Comparison of ENCODE assay signal across 19 cellular contexts in the genomic region with DNA sequence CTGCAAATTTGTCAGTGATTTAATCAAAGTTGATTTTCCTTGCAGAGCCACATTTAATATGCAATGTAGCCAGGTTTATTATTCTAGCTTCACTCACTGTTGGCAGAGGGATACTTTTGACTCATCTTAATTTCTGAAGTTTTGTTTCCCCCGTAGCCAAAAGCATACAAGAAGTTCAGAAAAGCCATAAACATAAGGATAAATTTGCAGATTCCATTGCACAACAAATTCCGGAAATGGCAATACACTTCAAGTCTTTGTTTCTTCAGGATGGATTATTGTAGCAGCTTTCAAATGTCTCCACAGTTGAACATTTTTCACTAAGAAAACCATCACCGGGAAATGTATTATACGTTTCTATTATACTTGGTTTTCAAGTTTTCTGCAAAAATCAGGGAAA.
DNase-seq lines count a peak whose midpoint lies in the region; ATAC-seq and TF ChIP-seq lines count a peak whose summit lies in the region.
"Had no signal": no experiment of that assay in that cellular context is flagged by ENCODE, and none has a peak within 500 bp of the region (broad histone marks: within the 10 kb centered on the region; RNA-seq: fewer than 3 reads in every experiment).

No MANE protein-coding gene starts in this region.

- no peaks in the 10 kb centered on the region for H3K79me2 ChIP-seq in osteoblast (ENCODE audit: insufficient read depth, low read length)

- peak overlapping the region; percentile 34 for H2AFZ ChIP-seq in osteoblast (ENCODE audit: low read length)

- H3K4me1 ChIP-seq in left ventricle myocardium inferior (peaks cover 37% of the 10 kb centered on the region), osteoblast (ENCODE audit: insufficient read depth, low read length) (peaks cover 23% of the 10 kb centered on the region)

- no peaks in the 10 kb centered on the region for H3K27me3 ChIP-seq in left ventricle myocardium inferior (ENCODE audit: low read depth)
- H3K27me3 ChIP-seq in osteoblast (ENCODE audit: insufficient read depth, low read length) = peaks cover 10% of the 10 kb centered on the region
- H3K27me3 ChIP-seq: MG63 had no signal

- ATAC-seq in Right ventricle myocardium superior (ENCODE audit: poor library complexity) = no peak
- ATAC-seq in HG03045 (IDR thresholded peaks at IDR 0.05; ENCODE audit: unreplicated experiment) = no peak

- DNase-seq in left ventricle myocardium inferior = no peak
- DNase-seq in Right ventricle myocardium superior = no peak
- peak; percentile 78 for DNase-seq in fibroblast of gingiva (ENCODE audit: low read depth)
- no peak for DNase-seq in osteoblast (ENCODE audit: insufficient read length, low spot score, missing footprints)
- DNase-seq in NCI-H748 treated with DMSO at 0.1 percent for 48 hours (lab: John Stamatoyannopoulos, UW) = no peak
- no peak for DNase-seq in OCI-M2 (lab: John Stamatoyannopoulos, UW; ENCODE audit: unreplicated experiment)
- DNase-seq: CD4-positive, alpha-beta T cell; GF-D8; H7; MG63; NCI-H1092 treated with DMSO at 0.1 percent for 48 hours; NCI-H1694; NCI-H2081 treated with DMSO at 0.1 percent for 48 hours; NK-92 treated with Interleukin-12 subunit alpha and Interleukin-12 subunit beta, amount 100 ng/mL, for 24 hours; OCI-M1; SHP77 treated with DMSO at 0.1 percent for 48 hours; SK-N-SH had no signal

- H3K9me3 ChIP-seq in left ventricle myocardium inferior (replicated peaks) = peaks cover 3% of the 10 kb centered on the region
- no peaks in the 10 kb centered on the region for H3K9me3 ChIP-seq in osteoblast (ENCODE audit: low read depth, low read length)
- H3K9me3 ChIP-seq: SK-N-SH had no signal

- H3K27ac ChIP-seq in left ventricle myocardium inferior (replicated peaks) = peak overlapping the region; percentile 90
- no peak overlapping the region for H3K27ac ChIP-seq in osteoblast (ENCODE audit: low read depth, low read length)
- H3K27ac ChIP-seq: HL-60 had no signal

- no peak overlapping the region for H3K4me2 ChIP-seq in osteoblast (ENCODE audit: insufficient read depth, low read length)
- H3K4me2 ChIP-seq: SK-N-SH had no signal

- no peak for TF ChIP-seq CTCF in left ventricle myocardium inferior (IDR thresholded peaks at IDR 0.05; ENCODE audit: borderline replicate concordance)
- no peak for TF ChIP-seq CTCF in osteoblast (IDR thresholded peaks at IDR 0.05; ENCODE audit: extremely low read depth, low read depth, low read length)

- no peaks in the 10 kb centered on the region for H4K20me1 ChIP-seq in osteoblast (ENCODE audit: insufficient read depth, low read length)

- intact Hi-C loops in left ventricle myocardium inferior (cut with micrococcal nuclease) = no loop called here
- intact Hi-C loops in Right ventricle myocardium superior (cut with DNase I) = loop anchor here (10.0 kb wide), 1 partner anchor 550 kb away; no protein-coding TSS in a partner anchor

- H3K4me3 ChIP-seq in left ventricle myocardium inferior = no peak overlapping the region
- no peak overlapping the region for H3K4me3 ChIP-seq in osteoblast (ENCODE audit: insufficient read depth, low read length)
- H3K4me3 ChIP-seq: MG63 had no signal

- H3K36me3 ChIP-seq in left ventricle myocardium inferior (no peaks in the 10 kb centered on the region), osteoblast (ENCODE audit: insufficient read depth, low read length) (no peaks in the 10 kb centered on the region)
- H3K36me3 ChIP-seq: MG63 had no signal
